17 cellular contexts compared by ENCODE assay signal in genomic region chr7:144348625-144349024, GRCh38. TPM values are rescaled to one million over a fixed set of nuclear protein-coding genes. Genes with fewer than 3 reads are reported as not detected.
A peak's percentile ranks its signal among the peaks of the same experiment; 100 is the strongest.
DNase-seq lines count a peak whose midpoint lies in the region; ATAC-seq lines count a peak whose summit lies in the region.
"Not testable (repeated sequence)": the region's sequence is repeated elsewhere in the genome, so short reads cannot be mapped to it uniquely, and the experiment has no call there.
"Had no signal": no experiment of that assay in that cellular context is flagged by ENCODE, and none has a peak within 500 bp of the region (broad histone marks: within the 10 kb centered on the region; RNA-seq: fewer than 3 reads in every experiment).

No MANE protein-coding gene starts in this region.

- H3K27ac Mint-ChIP-seq in activated CD8-positive, alpha-beta memory T cell treated with anti-CD3 and anti-CD28 coated beads, Interleukin-2, amount 10 ng/mL, durations not matched to agents 7 days and 5 days; stimulated activated memory B cell treated with anti-CD40 and anti-IgM and Interleukin-4, amounts not matched to agents 10 μg/mL and 1 μg/mL and 100 μg/mL, for 72 hours: not testable (repeated sequence)

- ATAC-seq in GM18499 (IDR thresholded peaks at IDR 0.05; ENCODE audit: insufficient read depth, unreplicated experiment), result peak; percentile 34
- ATAC-seq in GM19043 (IDR thresholded peaks at IDR 0.05; ENCODE audit: low read depth, unreplicated experiment), result peak; percentile 23
- peak; percentile 32 for ATAC-seq in GM21423 (IDR thresholded peaks at IDR 0.05; ENCODE audit: unreplicated experiment)
- ATAC-seq in GM21825 (IDR thresholded peaks at IDR 0.05; ENCODE audit: unreplicated experiment), result peak; percentile 33
- peak; percentile 30 for ATAC-seq in HG02981 (IDR thresholded peaks at IDR 0.05; ENCODE audit: unreplicated experiment)
- ATAC-seq in HG03432 (IDR thresholded peaks at IDR 0.05; ENCODE audit: unreplicated experiment), result peak; percentile 32
- peak; percentile 78 for ATAC-seq in activated CD8-positive, alpha-beta memory T cell treated with anti-CD3 and anti-CD28 coated beads, Interleukin-2, amount 10 ng/mL, durations not matched to agents 7 days and 5 days
- peak; percentile 39 for ATAC-seq in stimulated activated memory B cell treated with anti-CD40 and anti-IgM and Interleukin-4, amounts not matched to agents 10 μg/mL and 1 μg/mL and 100 μg/mL, for 72 hours

- not testable (repeated sequence) for H3K9me3 Mint-ChIP-seq in activated CD8-positive, alpha-beta memory T cell treated with anti-CD3 and anti-CD28 coated beads, Interleukin-2, amount 10 ng/mL, durations not matched to agents 7 days and 5 days (ENCODE audit: low read depth); stimulated activated memory B cell treated with anti-CD40 and anti-IgM and Interleukin-4, amounts not matched to agents 10 μg/mL and 1 μg/mL and 100 μg/mL, for 72 hours

- H3K27me3 Mint-ChIP-seq in activated CD8-positive, alpha-beta memory T cell treated with anti-CD3 and anti-CD28 coated beads, Interleukin-2, amount 10 ng/mL, durations not matched to agents 7 days and 5 days; stimulated activated memory B cell treated with anti-CD40 and anti-IgM and Interleukin-4, amounts not matched to agents 10 μg/mL and 1 μg/mL and 100 μg/mL, for 72 hours: not testable (repeated sequence)

- H3K36me3 Mint-ChIP-seq in activated CD8-positive, alpha-beta memory T cell treated with anti-CD3 and anti-CD28 coated beads, Interleukin-2, amount 10 ng/mL, durations not matched to agents 7 days and 5 days; stimulated activated memory B cell treated with anti-CD40 and anti-IgM and Interleukin-4, amounts not matched to agents 10 μg/mL and 1 μg/mL and 100 μg/mL, for 72 hours: not testable (repeated sequence)

- H3K4me3 Mint-ChIP-seq in activated CD8-positive, alpha-beta memory T cell treated with anti-CD3 and anti-CD28 coated beads, Interleukin-2, amount 10 ng/mL, durations not matched to agents 7 days and 5 days; stimulated activated memory B cell treated with anti-CD40 and anti-IgM and Interleukin-4, amounts not matched to agents 10 μg/mL and 1 μg/mL and 100 μg/mL, for 72 hours: not testable (repeated sequence)

- CTCF ChIA-PET in activated CD8-positive, alpha-beta memory T cell treated with anti-CD3 and anti-CD28 coated beads, Interleukin-2, amount 10 ng/mL, durations not matched to agents 7 days and 5 days (lab: Charles Lee), result not testable (repeated sequence)

- not testable (repeated sequence) for H3K4me1 Mint-ChIP-seq in activated CD8-positive, alpha-beta memory T cell treated with anti-CD3 and anti-CD28 coated beads, Interleukin-2, amount 10 ng/mL, durations not matched to agents 7 days and 5 days; stimulated activated memory B cell treated with anti-CD40 and anti-IgM and Interleukin-4, amounts not matched to agents 10 μg/mL and 1 μg/mL and 100 μg/mL, for 72 hours

- DNase-seq in activated CD8-positive, alpha-beta memory T cell treated with anti-CD3 and anti-CD28 coated beads, Interleukin-2, amount 10 ng/mL, durations not matched to agents 7 days and 5 days, result not testable (repeated sequence)

RNA-seq across cellular contexts. Expression of gene ARHGEF5, which starts 6.6 kb away (rescaled TPM):
- 1 to 10 TPM; 5.6 to 7.4 TPM for total RNA-seq in activated CD8-positive, alpha-beta memory T cell treated with anti-CD3 and anti-CD28 coated beads, Interleukin-2, amount 10 ng/mL, durations not matched to agents 7 days and 5 days

RNA-seq across cellular contexts. Expression of gene OR2A1, which starts 36.4 kb away (rescaled TPM):
- total RNA-seq in activated CD8-positive, alpha-beta memory T cell treated with anti-CD3 and anti-CD28 coated beads, Interleukin-2, amount 10 ng/mL, durations not matched to agents 7 days and 5 days, result not detected
- total RNA-seq: B cell, left ventricle myocardium inferior, myocyte, posterior vena cava had no signal

RNA-seq across cellular contexts. Expression of gene NOBOX, which starts 54.9 kb away (rescaled TPM):
- not detected for total RNA-seq in activated CD8-positive, alpha-beta memory T cell treated with anti-CD3 and anti-CD28 coated beads, Interleukin-2, amount 10 ng/mL, durations not matched to agents 7 days and 5 days
- total RNA-seq: activated CD4-positive, alpha-beta memory T cell treated with anti-CD3 and anti-CD28 coated beads, Interleukin-2, amount 10 ng/mL, durations not matched to agents 7 days and 5 days; B cell; fibroblast of villous mesenchyme; GM23338; left ventricle myocardium inferior; mesenteric fat pad; myocyte; posterior vena cava; spleen had no signal

Comparison
In these comparisons a context has a peak if more than half of its experiments do, and no peak if none do; other contexts are left out.
1. ATAC-seq: peak in every context shown above with its lines; median percentile 78 in activated CD8-positive, alpha-beta memory T cell treated with anti-CD3 and anti-CD28 coated beads, Interleukin-2, amount 10 ng/mL, durations not matched to agents 7 days and 5 days; 39 in stimulated activated memory B cell treated with anti-CD40 and anti-IgM and Interleukin-4, amounts not matched to agents 10 μg/mL and 1 μg/mL and 100 μg/mL, for 72 hours; 34 in GM18499; 33 in GM21825; 32 in GM21423; 32 in HG03432; 30 in HG02981; 23 in GM19043.